ENCODE assay signal across 8 cellular contexts in the genomic region with DNA sequence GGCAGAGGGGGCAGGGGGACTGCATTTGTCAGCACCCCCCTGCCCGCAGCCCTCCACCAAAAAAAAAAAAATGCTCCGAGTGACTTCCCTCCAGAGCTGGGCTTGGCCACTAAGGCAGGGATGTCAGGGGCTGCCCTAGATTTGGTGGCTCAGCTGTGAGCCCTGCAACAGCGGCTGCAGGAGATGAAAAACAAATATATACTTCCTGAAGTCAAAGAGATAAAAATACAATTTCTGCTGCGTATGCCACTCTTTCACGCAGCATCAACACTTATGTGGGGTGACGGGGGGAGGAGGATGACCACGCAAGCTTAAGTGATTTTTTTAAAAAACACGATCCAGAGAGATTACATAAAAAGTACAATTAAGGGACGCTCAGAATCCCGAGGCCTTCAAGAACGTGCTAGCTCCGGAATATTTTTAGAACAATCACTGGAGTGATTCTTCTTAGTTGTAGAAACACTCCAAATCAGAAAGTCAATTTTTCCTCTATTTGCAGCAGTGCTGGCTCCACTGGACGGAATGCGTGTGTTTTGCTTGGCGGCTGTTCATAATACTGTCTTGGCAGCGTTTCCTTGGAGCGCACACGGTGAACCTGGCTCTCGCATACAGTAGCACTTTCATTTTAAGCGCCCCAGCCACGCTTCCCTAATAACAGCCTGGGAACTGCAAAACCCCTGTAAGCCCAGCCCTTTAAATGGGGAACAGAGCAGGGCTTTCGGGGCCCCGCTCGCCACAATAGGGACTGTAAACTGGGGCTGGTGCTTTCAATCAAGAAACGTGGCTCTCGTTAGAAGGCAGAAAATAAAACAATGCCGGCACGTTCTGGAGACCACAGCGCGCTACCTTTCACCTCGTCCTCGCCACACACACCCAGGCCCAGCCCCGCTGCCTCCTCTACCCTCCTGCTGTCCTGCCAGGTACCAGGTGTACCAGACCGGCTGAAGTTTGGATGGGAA.
DNase-seq lines count a peak whose midpoint lies in the region; ATAC-seq and TF ChIP-seq lines count a peak whose summit lies in the region.

No MANE protein-coding gene starts in this region.

- H3K4me3 Mint-ChIP-seq in activated naive CD4-positive, alpha-beta T cell treated with anti-CD3 and anti-CD28 coated beads, Interleukin-2, amount 10 ng/mL, durations not matched to agents 7 days and 5 days: peak overlapping the region; percentile 75

- H3K4me1 Mint-ChIP-seq in activated naive CD4-positive, alpha-beta T cell treated with anti-CD3 and anti-CD28 coated beads, Interleukin-2, amount 10 ng/mL, durations not matched to agents 7 days and 5 days: peaks cover 97% of the 10 kb centered on the region

- TF ChIP-seq CTCF in AG09309 (IDR thresholded peaks at IDR 0.05; ENCODE audit: control insufficient read depth, insufficient read depth, low read depth, low read length, missing control alignments): no peak

- no peaks in the 10 kb centered on the region for H3K27me3 Mint-ChIP-seq in activated naive CD4-positive, alpha-beta T cell treated with anti-CD3 and anti-CD28 coated beads, Interleukin-2, amount 10 ng/mL, durations not matched to agents 7 days and 5 days

- H3K9me3 Mint-ChIP-seq in activated naive CD4-positive, alpha-beta T cell treated with anti-CD3 and anti-CD28 coated beads, Interleukin-2, amount 10 ng/mL, durations not matched to agents 7 days and 5 days: no peaks in the 10 kb centered on the region

- H3K4me3 ChIP-seq in AG09309 (ENCODE audit: control insufficient read depth, low read depth, low read length) (peak overlapping the region; percentile 18), skeletal muscle cell (ENCODE audit: low read depth, low read length) (peak overlapping the region; percentile 42)

- ATAC-seq in GM18909 (IDR thresholded peaks at IDR 0.05; ENCODE audit: poor library complexity, unreplicated experiment) (no peak), GM21390 (IDR thresholded peaks at IDR 0.05; ENCODE audit: unreplicated experiment) (no peak)

- peak overlapping the region; percentile 95 for H3K27ac Mint-ChIP-seq in activated naive CD4-positive, alpha-beta T cell treated with anti-CD3 and anti-CD28 coated beads, Interleukin-2, amount 10 ng/mL, durations not matched to agents 7 days and 5 days

- DNase-seq in AG09309 (ENCODE audit: low read depth) (no peak), LoVo (ENCODE audit: low spot score) (peak; percentile 55), globus pallidus (ENCODE audit: low spot score) (peak; percentile 21), skeletal muscle cell (ENCODE audit: low read depth) (peak; percentile 36), SKM-1 treated with dmso at 0.1 percent for 144 hours (lab: John Stamatoyannopoulos, UW; ENCODE audit: unreplicated experiment) (no peak)
- DNase-seq in activated naive CD4-positive, alpha-beta T cell treated with anti-CD3 and anti-CD28 coated beads, Interleukin-2, amount 10 ng/mL, durations not matched to agents 7 days and 5 days: peak; percentile 61

- H3K36me3 Mint-ChIP-seq in activated naive CD4-positive, alpha-beta T cell treated with anti-CD3 and anti-CD28 coated beads, Interleukin-2, amount 10 ng/mL, durations not matched to agents 7 days and 5 days: peaks cover 67% of the 10 kb centered on the region

- CTCF ChIA-PET in activated naive CD4-positive, alpha-beta T cell treated with anti-CD3 and anti-CD28 coated beads, Interleukin-2, amount 10 ng/mL, durations not matched to agents 7 days and 5 days (lab: Charles Lee): interaction anchor here (0.7 to 1.4 kb wide), 3 partner anchors 33 to 712 kb away, joined by 3 to 6 read pairs (median 5); partner anchors contain the start of gene BCL11B

Comparison
In these comparisons a context has a peak if more than half of its experiments do, and no peak if none do; other contexts are left out.
1. DNase-seq: peak in LoVo (single experiment), activated naive CD4-positive, alpha-beta T cell treated with anti-CD3 and anti-CD28 coated beads, Interleukin-2, amount 10 ng/mL, durations not matched to agents 7 days and 5 days (single experiment), globus pallidus (single experiment) and skeletal muscle cell (single experiment); none in AG09309 (single experiment) and SKM-1 treated with dmso at 0.1 percent for 144 hours (single experiment).